24 cellular contexts compared by ENCODE assay signal in the genomic region with DNA sequence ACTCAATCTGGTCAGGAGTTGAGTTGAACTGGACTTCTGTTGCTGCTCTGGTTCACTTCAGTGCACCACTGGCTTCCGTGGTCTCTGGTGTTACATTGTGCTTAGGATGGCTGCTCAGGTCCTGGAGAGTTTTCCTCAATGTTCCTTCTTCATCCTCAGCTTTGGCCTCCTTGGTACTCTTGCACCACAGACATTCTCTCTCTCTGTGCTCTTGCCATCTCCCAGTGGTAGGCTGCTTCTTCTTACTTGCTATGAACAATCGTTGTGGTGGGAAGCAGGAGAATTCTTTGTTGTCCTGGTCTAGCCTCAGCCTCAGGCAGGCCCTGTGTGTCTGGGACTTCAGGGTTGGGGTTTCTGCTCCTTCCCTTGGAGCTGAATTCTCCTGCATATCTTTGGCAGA.
"Had no signal": no experiment of that assay in that cellular context is flagged by ENCODE, and none has a peak within 500 bp of the region (broad histone marks: within the 10 kb centered on the region; RNA-seq: fewer than 3 reads in every experiment).

No MANE protein-coding gene starts in this region.

- H3K27ac ChIP-seq: ascending aorta, breast epithelium, coronary artery, gastrocnemius medialis had no signal

- DNase-seq: activated CD4-positive, alpha-beta memory T cell treated with anti-CD3 and anti-CD28 coated beads for 36 hours; activated CD4-positive, alpha-beta T cell treated with anti-CD3 and anti-CD28 coated beads for 36 hours; activated CD4-positive, CD25-positive, alpha-beta regulatory T cell; activated CD4-positive, CD25-positive, alpha-beta regulatory T cell treated with anti-CD3 and anti-CD28 coated beads, Interleukin-2, amount 50 U/mL, for 72 hours; activated CD8-positive, alpha-beta memory T cell treated with anti-CD3 and anti-CD28 coated beads, Interleukin-2, amount 50 U/mL, for 48 hours; activated CD8-positive, alpha-beta T cell treated with anti-CD3 and anti-CD28 coated beads, Interleukin-2, amount 10 ng/mL, durations not matched to agents 7 days and 5 days; activated gamma-delta T cell; activated naive CD4-positive, alpha-beta T cell; activated naive CD4-positive, alpha-beta T cell treated with anti-CD3 and anti-CD28 coated beads, Interleukin-2, amount 10 ng/mL, durations not matched to agents 7 days and 5 days; activated naive CD8-positive, alpha-beta T cell treated with anti-CD3 and anti-CD28 coated beads, Interleukin-2, amount 10 ng/mL, durations not matched to agents 7 days and 5 days; activated T-cell treated with anti-CD3 and anti-CD28 coated beads for 4 hours; activated T-cell treated with anti-CD3 and anti-CD28 coated beads, Interleukin-2, amount 50 U/mL, for 24 hours; activated T-cell treated with anti-CD3 and anti-CD28 coated beads, Interleukin-2, amount 50 U/mL, for 72 hours; dermis blood vessel endothelial cell; effector CD4-positive, alpha-beta T cell; effector memory CD8-positive, alpha-beta T cell; foreskin fibroblast; gastrocnemius medialis; glutamatergic neuron; T-helper 2 cell had no signal

- H3K4me1 ChIP-seq: ascending aorta, breast epithelium, gastrocnemius medialis had no signal

- H3K9me3 ChIP-seq: ascending aorta, breast epithelium, gastrocnemius medialis had no signal

- H3K36me3 ChIP-seq: ascending aorta, breast epithelium, gastrocnemius medialis had no signal

- ATAC-seq: activated CD4-positive, alpha-beta T cell treated with anti-CD3 and anti-CD28 coated beads for 36 hours; activated CD8-positive, alpha-beta T cell treated with anti-CD3 and anti-CD28 coated beads, Interleukin-2, amount 10 ng/mL, durations not matched to agents 7 days and 5 days; activated naive CD4-positive, alpha-beta T cell treated with anti-CD3 and anti-CD28 coated beads, Interleukin-2, amount 50 U/mL, for 72 hours; activated T-cell treated with anti-CD3 and anti-CD28 coated beads, Interleukin-2, amount 50 U/mL, for 72 hours; effector memory CD8-positive, alpha-beta T cell; gastrocnemius medialis had no signal

- H3K4me3 ChIP-seq: ascending aorta, breast epithelium, coronary artery, gastrocnemius medialis had no signal

- H3K27me3 ChIP-seq: ascending aorta, gastrocnemius medialis had no signal
